1 cellular context compared by ENCODE assay signal in genomic region chr3:122246214-122246613, GRCh38.
TF ChIP-seq lines count a peak whose summit lies in the region.

No MANE protein-coding gene starts in this region.

TF ChIP-seq in WTC11, 78 proteins besides CTCF, POLR2A, EP300 and RAD21 (continued from another document):
- no peak for TF ChIP-seq FOXP4 (CRISPR knock-in tag; IDR thresholded peaks at IDR 0.05)
